10 cellular contexts compared by ENCODE assay signal in genomic region chr11:58622344-58622743, GRCh38. TPM values are rescaled to one million over a fixed set of nuclear protein-coding genes. Genes with fewer than 3 reads are reported as not detected.
DNase-seq lines count a peak whose midpoint lies in the region; ATAC-seq and TF ChIP-seq lines count a peak whose summit lies in the region.
"Had no signal": no experiment of that assay in that cellular context is flagged by ENCODE, and none has a peak within 500 bp of the region (broad histone marks: within the 10 kb centered on the region; RNA-seq: fewer than 3 reads in every experiment).

Gene CNTF, plus strand, starts transcription at chr11:58622665. Its CDS starts 88 bp downstream, at chr11:58622753.

- H3K18ac ChIP-seq in IMR-90 (ENCODE audit: low read depth, low read length): no peak within 1 kb of the TSS; the same call in 1 of the 2 replicates

- no peak within 1 kb of the TSS for H2BK120ac ChIP-seq in IMR-90 (ENCODE audit: low read depth, low read length)

- H3K23ac ChIP-seq in IMR-90 (ENCODE audit: low read depth, low read length): no peak within 1 kb of the TSS

- TF ChIP-seq POLR2A in IMR-90 (IDR thresholded peaks at IDR 0.05; ENCODE audit: low read depth, low read length): no peak

- H3K9me3 Mint-ChIP-seq in CD8-positive, alpha-beta T cell: no peaks in the 10 kb centered on the region
- no peaks in the 10 kb centered on the region for H3K9me3 Mint-ChIP-seq in naive thymus-derived CD8-positive, alpha-beta T cell

- no peak within 1 kb of the TSS for H2BK20ac ChIP-seq in IMR-90 (ENCODE audit: low read depth, low read length)

- DNase-seq in CD8-positive, alpha-beta T cell: no peak
- DNase-seq in IMR-90 (peak; percentile 13), cardiac fibroblast (ENCODE audit: low read depth in 2 of 2) (peak; percentile 11 to 28), NCI-H526 treated with DMSO at 0.1 percent for 48 hours (lab: John Stamatoyannopoulos, UW) (no peak), A172 (ENCODE audit: low spot score) (no peak)
- DNase-seq in naive thymus-derived CD8-positive, alpha-beta T cell: no peak
- DNase-seq: NCI-H1092, uterus had no signal

- H3K27me3 Mint-ChIP-seq in CD8-positive, alpha-beta T cell (ENCODE audit: low read depth): no peaks in the 10 kb centered on the region
- H3K27me3 Mint-ChIP-seq in naive thymus-derived CD8-positive, alpha-beta T cell: no peaks in the 10 kb centered on the region

- no peak within 1 kb of the TSS for H4K91ac ChIP-seq in IMR-90 (ENCODE audit: insufficient read depth, low read depth, low read length)

- ATAC-seq in CD8-positive, alpha-beta T cell: no peak
- ATAC-seq in IMR-90 (ENCODE audit: low read depth) (no peak), HG03460 (IDR thresholded peaks at IDR 0.05; ENCODE audit: unreplicated experiment) (no peak)
- ATAC-seq in naive thymus-derived CD8-positive, alpha-beta T cell: no peak

- H4K20me1 ChIP-seq in IMR-90 (ENCODE audit: insufficient read depth, low read length): 0 out of 2 replicates have a peak, but pooled peaks cover 1% of the 10 kb centered on the region

- no peak within 1 kb of the TSS for H2AFZ ChIP-seq in IMR-90 (replicated peaks; ENCODE audit: low read length, poor library complexity)

- TF ChIP-seq CTCF in CD8-positive, alpha-beta T cell (IDR thresholded peaks at IDR 0.05): no peak
- TF ChIP-seq CTCF in IMR-90 (conservative IDR thresholded peaks at IDR 0.05; ENCODE audit: low read depth, low read length) (no peak), cardiac fibroblast (IDR thresholded peaks at IDR 0.05; ENCODE audit: low read depth, low read length) (no peak)

- in situ Hi-C loops in IMR-90 (cut with MboI; ENCODE audit: low sequenced_read_pairs): no loop called here

- H3K9ac ChIP-seq in IMR-90 (ENCODE audit: low read depth, low read length): no peak within 1 kb of the TSS

- H3K36me3 Mint-ChIP-seq in CD8-positive, alpha-beta T cell: peaks cover 75% of the 10 kb centered on the region
- peaks cover 15 to 74% (median 34%) of the 10 kb centered on the region in 3 donors for H3K36me3 Mint-ChIP-seq in naive thymus-derived CD8-positive, alpha-beta T cell

- H4K5ac ChIP-seq in IMR-90 (ENCODE audit: low read depth, low read length): no peak within 1 kb of the TSS

- H3K56ac ChIP-seq in IMR-90 (ENCODE audit: extremely low read depth, insufficient read depth, low read length): no peak within 1 kb of the TSS

- H3K27ac ChIP-seq in CD8-positive, alpha-beta T cell (ENCODE audit: low read depth, low read length): no peak within 1 kb of the TSS
- H3K27ac ChIP-seq in IMR-90 (ENCODE audit: insufficient read depth, low read length): no peak within 1 kb of the TSS
- H3K27ac ChIP-seq: coronary artery, uterus had no signal

- POLR2A ChIA-PET in CD8-positive, alpha-beta T cell (lab: Charles Lee): no interaction called here
- POLR2A ChIA-PET in IMR-90 (lab: Charles Lee; ENCODE audit: unreplicated experiment): no interaction called here
- POLR2A ChIA-PET in naive thymus-derived CD8-positive, alpha-beta T cell (lab: Charles Lee): interaction anchor here (0.6 kb wide), 1 partner anchor 195 kb away, joined by 3 read pairs; no protein-coding TSS in a partner anchor

- no peak within 1 kb of the TSS for H2AK9ac ChIP-seq in IMR-90 (replicated peaks; ENCODE audit: low read depth, low read length, poor library complexity)

- H3K4me2 ChIP-seq in IMR-90 (ENCODE audit: low read depth, low read length): no peak within 1 kb of the TSS

- H2BK5ac ChIP-seq in IMR-90 (ENCODE audit: low read depth, low read length, poor library complexity, severe bottlenecking): peak within 1 kb of the TSS; percentile 40

- H3K4me3 ChIP-seq in CD8-positive, alpha-beta T cell (ENCODE audit: low read depth, low read length): no peak within 1 kb of the TSS
- H3K4me3 ChIP-seq in IMR-90 (ENCODE audit: insufficient read depth, low read depth, low read length) (no peak within 1 kb of the TSS), cardiac fibroblast (replicated peaks in 1 of 2; ENCODE audit: low read depth in 2 of 2, low read length in 2 of 2) (no peak within 1 kb of the TSS)
- H3K4me3 ChIP-seq: coronary artery, uterus had no signal

- dilution Hi-C loops in IMR-90 (cut with HindIII; ENCODE audit: low sequenced_read_pairs, unreplicated experiment): no loop called here

- H3K14ac ChIP-seq in IMR-90 (replicated peaks; ENCODE audit: low read depth, low read length): no peak within 1 kb of the TSS

- no peaks in the 10 kb centered on the region for H3K9me3 ChIP-seq in CD8-positive, alpha-beta T cell (ENCODE audit: low read length)
- H3K9me3 ChIP-seq in IMR-90 (ENCODE audit: control insufficient read depth, insufficient read depth, low read length): no peaks in the 10 kb centered on the region
- H3K9me3 ChIP-seq: uterus had no signal

- H3K27me3 ChIP-seq in CD8-positive, alpha-beta T cell (ENCODE audit: insufficient read depth, low read length): no peaks in the 10 kb centered on the region
- no peaks in the 10 kb centered on the region for H3K27me3 ChIP-seq in IMR-90 (ENCODE audit: control insufficient read depth, insufficient read depth, low read length)
- H3K27me3 ChIP-seq: uterus had no signal

- H3K79me1 ChIP-seq in IMR-90 (ENCODE audit: low read depth in 1 of 2, low read length in 2 of 2): peaks cover 51 to 67% of the 10 kb centered on the region in 2 experiments

- peak within 1 kb of the TSS; percentile 69 for H3K27ac Mint-ChIP-seq in CD8-positive, alpha-beta T cell
- H3K27ac Mint-ChIP-seq in naive thymus-derived CD8-positive, alpha-beta T cell: peak within 1 kb of the TSS; percentile 28 to 87 (median 66)

- no peak within 1 kb of the TSS for H3K4ac ChIP-seq in IMR-90 (ENCODE audit: low read depth, low read length)

- H3K36me3 ChIP-seq in CD8-positive, alpha-beta T cell (ENCODE audit: insufficient read depth, low read length): peaks cover 44% of the 10 kb centered on the region
- H3K36me3 ChIP-seq in IMR-90 (ENCODE audit: control insufficient read depth, insufficient read depth, low read length): peaks cover 18% of the 10 kb centered on the region
- H3K36me3 ChIP-seq: uterus had no signal

- H2AK5ac ChIP-seq in IMR-90 (ENCODE audit: low read depth, low read length): no peak within 1 kb of the TSS

- WGBS in IMR-90 (ENCODE audit: extremely low coverage in 2 of 2, insufficient read length in 1 of 2), 2 experiments: no CpG with 5 or more reads among the region's 2 CpGs

- TF ChIP-seq RAD21 in IMR-90 (IDR thresholded peaks at IDR 0.05; ENCODE audit: low read length): no peak

- BruUV-seq in IMR-90 (replicated peaks; lab: Mats Ljungman, UMichigan): no TSS peak

- H2BK15ac ChIP-seq in IMR-90 (ENCODE audit: low read depth, low read length): no peak within 1 kb of the TSS; the same call in 2 of the 3 replicates

- CTCF ChIA-PET in CD8-positive, alpha-beta T cell (lab: Charles Lee): interaction anchor here (1.5 to 1.6 kb wide), 2 partner anchors 8 to 10 kb away, joined by 4 to 8 read pairs; no protein-coding TSS in a partner anchor
- CTCF ChIA-PET in IMR-90 (lab: Yijun Ruan, JAX): interaction anchor here (1.1 kb wide), 1 partner anchor 8 kb away, joined by 5 read pairs; no protein-coding TSS in a partner anchor

- intact Hi-C loops in CD8-positive, alpha-beta T cell (cut with DNase I, micrococcal nuclease): no loop called here
- intact Hi-C loops in IMR-90 (cut with micrococcal nuclease): no loop called here

- no peak within 1 kb of the TSS for H3K4me3 Mint-ChIP-seq in CD8-positive, alpha-beta T cell
- H3K4me3 Mint-ChIP-seq in naive thymus-derived CD8-positive, alpha-beta T cell: no peak within 1 kb of the TSS

- no peak within 1 kb of the TSS for H4K8ac ChIP-seq in IMR-90 (ENCODE audit: low read depth in 2 of 2, low read length in 2 of 2)

- peaks cover 17% of the 10 kb centered on the region for H3K9me1 ChIP-seq in IMR-90 (ENCODE audit: insufficient read depth, low read length)

- peaks cover 7% of the 10 kb centered on the region for H3K4me1 Mint-ChIP-seq in CD8-positive, alpha-beta T cell (ENCODE audit: low read depth)
- H3K4me1 Mint-ChIP-seq in naive thymus-derived CD8-positive, alpha-beta T cell: peaks cover 11 to 26% (median 19%) of the 10 kb centered on the region in 4 donors

- peaks cover 7% of the 10 kb centered on the region for H3K4me1 ChIP-seq in CD8-positive, alpha-beta T cell (ENCODE audit: insufficient read depth, low read length)
- H3K4me1 ChIP-seq in IMR-90 (ENCODE audit: control insufficient read depth, insufficient read depth, low read length): peaks cover 16% of the 10 kb centered on the region
- H3K4me1 ChIP-seq: uterus had no signal

TF ChIP-seq in IMR-90, 13 proteins besides CTCF, POLR2A, EP300 and RAD21:
- TF ChIP-seq MXI1 (IDR thresholded peaks at IDR 0.05; ENCODE audit: borderline replicate concordance, low read depth, low read length) (no peak), ELK1 (IDR thresholded peaks at IDR 0.05; ENCODE audit: borderline replicate concordance, low read depth, low read length) (no peak), BHLHE40 (IDR thresholded peaks at IDR 0.05; ENCODE audit: low read depth, low read length) (no peak)
TF ChIP-seq in IMR-90: peak in this region for 0.

RNA-seq across cellular contexts. Expression of gene CNTF, which starts in this region (rescaled TPM):
- total RNA-seq in CD8-positive, alpha-beta T cell: 1 to 10 TPM; 3.7 TPM
- 2.3 and 3.3 TPM in 2 replicates for total RNA-seq in IMR-90 (2012; rRNA removed)
- 1.1 and 1.2 TPM in 2 replicates for polyA plus RNA-seq in IMR-90 (2012; rRNA removed)
- polyA plus RNA-seq in IMR-90 (2012; cell fraction: cytosol; rRNA removed): 0.08 and 0.39 TPM in 2 replicates
- 0.91 and 5.2 TPM in 2 replicates for polyA plus RNA-seq in IMR-90 (2012; cell fraction: nucleus; rRNA removed; ENCODE audit: low replicate concordance)
- total RNA-seq in naive thymus-derived CD8-positive, alpha-beta T cell: 1 to 10 TPM; 2.9 to 3.0 TPM
- under 1 TPM in 2 of 3 donors, not detected in 1; 0.15 to 0.28 TPM for polyA plus RNA-seq in naive thymus-derived CD8-positive, alpha-beta T cell
- total RNA-seq in A172 (2014; rRNA removed; shearing (Covaris generic)): 0.07 and 0.41 TPM in 2 replicates

Comparison
In these comparisons a context has a peak if more than half of its experiments do, and no peak if none do; other contexts are left out.
1. DNase-seq: peak in IMR-90 (single experiment) and cardiac fibroblast (2 of 2); none in CD8-positive, alpha-beta T cell (0 of 7), naive thymus-derived CD8-positive, alpha-beta T cell (0 of 10), NCI-H526 treated with DMSO at 0.1 percent for 48 hours (single experiment) and A172 (single experiment).